20 cellular contexts compared by ENCODE assay signal in genomic region chr9:78320030-78320693, GRCh38. TPM values are rescaled to one million over a fixed set of nuclear protein-coding genes. Genes with fewer than 3 reads are reported as not detected.
A peak's percentile ranks its signal among the peaks of the same experiment; 100 is the strongest.
DNase-seq lines count a peak whose midpoint lies in the region; ATAC-seq, FAIRE-seq and TF ChIP-seq lines count a peak whose summit lies in the region.
"Had no signal": no experiment of that assay in that cellular context is flagged by ENCODE, and none has a peak within 500 bp of the region (broad histone marks: within the 10 kb centered on the region; RNA-seq: fewer than 3 reads in every experiment).

No MANE protein-coding gene starts in this region.

- peaks cover 8% of the 10 kb centered on the region; the same call in 1 of the 2 replicates for H3K23me2 ChIP-seq in H1 (ENCODE audit: low read depth, low read length)

- no TSS peak for BruUV-seq in Calu3 (replicated peaks; lab: Mats Ljungman, UMichigan)
- no TSS peak for BruUV-seq in IMR-90 (replicated peaks; lab: Mats Ljungman, UMichigan)

- no peaks in the 10 kb centered on the region for H3K27me3 ChIP-seq in GM23338 (ENCODE audit: insufficient read depth)
- no peaks in the 10 kb centered on the region for H3K27me3 ChIP-seq in IMR-90 (ENCODE audit: control insufficient read depth, insufficient read depth, low read length)
- H3K27me3 ChIP-seq in H1 (replicated peaks in 1 of 4; ENCODE audit: control insufficient read depth in 3 of 4, extremely low read depth in 1 of 4, insufficient read depth in 3 of 4, low read length in 3 of 4), result no peaks in the 10 kb centered on the region
- H3K27me3 ChIP-seq in adrenal gland, result no peaks in the 10 kb centered on the region

- H4K5ac ChIP-seq in IMR-90 (ENCODE audit: low read depth, low read length), result no peak overlapping the region
- no peak overlapping the region for H4K5ac ChIP-seq in H1 (ENCODE audit: insufficient read length, low read depth, low read length)

- H3K4me3 ChIP-seq in GM23338 (no peak overlapping the region), IMR-90 (ENCODE audit: insufficient read depth, low read depth, low read length) (no peak overlapping the region), H1 (ENCODE audit: extremely low read depth in 1 of 4, insufficient read depth in 2 of 4, low read depth in 3 of 4, low read length in 4 of 4) (no peak overlapping the region), adrenal gland (no peak overlapping the region)
- H3K4me3 ChIP-seq: GM12878 had no signal

- no peak overlapping the region for H2AK9ac ChIP-seq in IMR-90 (replicated peaks; ENCODE audit: low read depth, low read length, poor library complexity)

- H3K4me1 Mint-ChIP-seq in Calu3 (ENCODE audit: low read depth, unreplicated experiment) (no peaks in the 10 kb centered on the region), GM23338 (peaks cover 44% of the 10 kb centered on the region)
- H3K4me1 Mint-ChIP-seq: CD4-positive, alpha-beta memory T cell had no signal

- no peak overlapping the region for H2BK12ac ChIP-seq in H1 (ENCODE audit: low read depth, low read length)

- H3K27ac Mint-ChIP-seq in Calu3 (ENCODE audit: unreplicated experiment) (peak overlapping the region; percentile 53), GM23338 (no peak overlapping the region)
- H3K27ac Mint-ChIP-seq: CD4-positive, alpha-beta memory T cell had no signal

- intact Hi-C loops in Calu3 (cut with micrococcal nuclease; ENCODE audit: unreplicated experiment), result no loop called here
- intact Hi-C loops in IMR-90 (cut with micrococcal nuclease), result no loop called here
- intact Hi-C loops in adrenal gland (cut with DNase I), result no loop called here

- H3K36me3 ChIP-seq in GM23338 (ENCODE audit: insufficient read depth) (peaks cover 68% of the 10 kb centered on the region), IMR-90 (ENCODE audit: control insufficient read depth, insufficient read depth, low read length) (peaks cover 54% of the 10 kb centered on the region), H1 (ENCODE audit: control insufficient read depth in 2 of 4, insufficient read depth in 4 of 4, low read length in 3 of 4) (peaks cover 21 to 100% (median 77%) of the 10 kb centered on the region in 4 experiments), adrenal gland (replicated peaks in 1 of 2) (peaks cover 0 to 15% of the 10 kb centered on the region in 2 donors)

- H3K23ac ChIP-seq in IMR-90 (ENCODE audit: low read depth, low read length) (no peak overlapping the region), H1 (ENCODE audit: insufficient read length) (no peak overlapping the region)

- no peak overlapping the region for H3K4me2 ChIP-seq in GM23338
- H3K4me2 ChIP-seq in IMR-90 (ENCODE audit: low read depth, low read length), result no peak overlapping the region
- H3K4me2 ChIP-seq in H1 (ENCODE audit: insufficient read depth in 1 of 2, low read depth in 2 of 2, low read length in 2 of 2), result no peak overlapping the region

- no peaks in the 10 kb centered on the region for H3K27me3 Mint-ChIP-seq in Calu3 (ENCODE audit: unreplicated experiment)
- peaks cover 40% of the 10 kb centered on the region for H3K27me3 Mint-ChIP-seq in GM23338 (ENCODE audit: insufficient read depth, low read depth, poor library complexity)
- H3K27me3 Mint-ChIP-seq: CD4-positive, alpha-beta memory T cell had no signal

- H3K79me1 ChIP-seq in IMR-90 (ENCODE audit: low read depth in 1 of 2, low read length in 2 of 2) (peaks cover 15 to 42% of the 10 kb centered on the region in 2 experiments; a peak in 3 of 4 replicates), H1 (ENCODE audit: low read depth, low read length) (peaks cover 6% of the 10 kb centered on the region)

- H3K27ac ChIP-seq in GM23338 (ENCODE audit: low read depth) (no peak overlapping the region), IMR-90 (ENCODE audit: insufficient read depth, low read length) (no peak overlapping the region), H1 (ENCODE audit: low read depth, low read length) (no peak overlapping the region), adrenal gland (no peak overlapping the region)

- no peaks in the 10 kb centered on the region for H3K4me1 ChIP-seq in GM23338 (ENCODE audit: insufficient read depth)
- H3K4me1 ChIP-seq in IMR-90 (ENCODE audit: control insufficient read depth, insufficient read depth, low read length), result peaks cover under 1% of the 10 kb centered on the region; the same call in 1 of the 2 replicates
- H3K4me1 ChIP-seq in H1 (replicated peaks in 1 of 4; ENCODE audit: control insufficient read depth in 3 of 4, insufficient read depth in 4 of 4, low read length in 3 of 4), result peaks cover 0 to 2% (median 0%) of the 10 kb centered on the region in 4 experiments; a peak in 2 of 7 replicates
- H3K4me1 ChIP-seq in adrenal gland (replicated peaks in 1 of 2), result peaks cover 1 to 5% of the 10 kb centered on the region in 2 donors
- H3K4me1 ChIP-seq: Caco-2 had no signal

- H3F3A ChIP-seq in GM23338 (replicated peaks; ENCODE audit: low read depth), result peaks cover 45% of the 10 kb centered on the region

- in situ Hi-C loops in IMR-90 (cut with MboI; ENCODE audit: low sequenced_read_pairs), result no loop called here

- WGBS in IMR-90 (ENCODE audit: extremely low coverage in 2 of 2, insufficient read length in 1 of 2), 2 experiments, result 100% methylated on average over 3 of the region's 4 CpGs; no CpG with 5 or more reads in 1 of the 2 experiments
- WGBS in H1 (ENCODE audit: extremely low coverage in 1 of 2, insufficient coverage in 1 of 2, insufficient read length in 1 of 2, insufficient replicate concordance in 2 of 2, low coverage in 1 of 2, low lambda C conversion rate in 2 of 2, missing lambda C conversion rate in 1 of 2), 2 experiments, result 69% methylated on average over 4 of the region's 4 CpGs; no CpG with 5 or more reads in 1 of the 2 experiments
- WGBS in adrenal gland, 4 donors, result 73 to 97% (median 87%) methylated on average over 4 of the region's 4 CpGs

- H3K18ac ChIP-seq in IMR-90 (ENCODE audit: low read depth, low read length) (no peak overlapping the region), H1 (ENCODE audit: extremely low read depth, low read length) (no peak overlapping the region)

- TF ChIP-seq RAD21 in IMR-90 (IDR thresholded peaks at IDR 0.05; ENCODE audit: low read length) (no peak), H1 (IDR thresholded peaks at IDR 0.05 in 1 of 2, conservative IDR thresholded peaks at IDR 0.05 in 1 of 2; ENCODE audit: low read depth in 2 of 2, low read length in 2 of 2) (no peak)

- H3K14ac ChIP-seq in IMR-90 (replicated peaks; ENCODE audit: low read depth, low read length) (no peak overlapping the region), H1 (ENCODE audit: insufficient read length) (no peak overlapping the region)

- H3K9me1 ChIP-seq in IMR-90 (ENCODE audit: insufficient read depth, low read length), result peaks cover 13% of the 10 kb centered on the region

- H2BK15ac ChIP-seq in IMR-90 (ENCODE audit: low read depth, low read length) (no peak overlapping the region), H1 (ENCODE audit: low read length) (no peak overlapping the region)

- H2AK5ac ChIP-seq in IMR-90 (ENCODE audit: low read depth, low read length) (no peak overlapping the region), H1 (ENCODE audit: low read depth, low read length) (no peak overlapping the region)

- H2BK120ac ChIP-seq in IMR-90 (ENCODE audit: low read depth, low read length) (no peak overlapping the region), H1 (replicated peaks; ENCODE audit: low read depth, low read length) (no peak overlapping the region)

- no peak overlapping the region for H3K4ac ChIP-seq in IMR-90 (ENCODE audit: low read depth, low read length)
- no peak overlapping the region for H3K4ac ChIP-seq in H1 (replicated peaks; ENCODE audit: insufficient read length, low read depth, low read length)

- H3K36me3 Mint-ChIP-seq in Calu3 (ENCODE audit: insufficient read depth, unreplicated experiment) (peaks cover 56% of the 10 kb centered on the region), GM23338 (ENCODE audit: low read depth) (peaks cover 98% of the 10 kb centered on the region)

- H3K9me3 Mint-ChIP-seq in Calu3 (ENCODE audit: low read depth, unreplicated experiment) (no peaks in the 10 kb centered on the region), GM23338 (no peaks in the 10 kb centered on the region)
- H3K9me3 Mint-ChIP-seq: CD4-positive, alpha-beta memory T cell had no signal

- no peak overlapping the region for H3K56ac ChIP-seq in IMR-90 (ENCODE audit: extremely low read depth, insufficient read depth, low read length)
- H3K56ac ChIP-seq in H1 (replicated peaks; ENCODE audit: insufficient read length, low read depth, low read length), result no peak overlapping the region

- DNase-seq in Calu3 (no peak), GM23338 (ENCODE audit: low spot score) (no peak), IMR-90 (no peak), H1 (ENCODE audit: low read depth in 1 of 2, low spot score in 2 of 2) (peak in 1 of 2 experiments; percentile 6), inferior parietal cortex (ENCODE audit: extremely low spot score) (no peak), adrenal gland (no peak), NCI-H526 (lab: John Stamatoyannopoulos, UW) (no peak), NCI-H2107 treated with DMSO at 0.1 percent for 48 hours (lab: John Stamatoyannopoulos, UW; ENCODE audit: unreplicated experiment) (no peak)
- DNase-seq: Caco-2; CD4-positive, alpha-beta memory T cell; DMS 273 treated with DMSO at 0.1 percent for 48 hours; DMS79; EL; GDM1; GOT3; H7; HCEC 1CT had no signal

- H2AFZ ChIP-seq in GM23338 (no peak overlapping the region), IMR-90 (replicated peaks; ENCODE audit: low read length, poor library complexity) (no peak overlapping the region), H1 (ENCODE audit: low read length) (no peak overlapping the region)

- FAIRE-seq in H1 (lab: Jason Lieb, UNC), result no peak
- FAIRE-seq: D721Med, GM12878, GM19239 had no signal

- H3K9me2 ChIP-seq in GM23338 (ENCODE audit: insufficient read depth), result no peaks in the 10 kb centered on the region; the same call in 1 of the 2 replicates

- no peak for TF ChIP-seq POLR2A in IMR-90 (IDR thresholded peaks at IDR 0.05; ENCODE audit: low read depth, low read length)
- peak in 1 of 2 experiments; percentile 23; a peak in 2 of 3 replicates for TF ChIP-seq POLR2A in H1 (IDR thresholded peaks at IDR 0.05; ENCODE audit: control extremely low read depth in 1 of 2, low read depth in 2 of 2, low read length in 2 of 2)
- TF ChIP-seq POLR2A in adrenal gland (IDR thresholded peaks at IDR 0.05), result no peak

- dilution Hi-C loops in IMR-90 (cut with HindIII; ENCODE audit: low sequenced_read_pairs, unreplicated experiment), result no loop called here

- H4K20me1 ChIP-seq in GM23338 (replicated peaks; ENCODE audit: insufficient read depth) (peaks cover 77% of the 10 kb centered on the region), IMR-90 (ENCODE audit: insufficient read depth, low read length) (peaks cover 33% of the 10 kb centered on the region), H1 (replicated peaks in 1 of 2; ENCODE audit: control insufficient read depth in 1 of 2, insufficient read depth in 2 of 2, low read length in 2 of 2) (peaks cover 9 to 14% of the 10 kb centered on the region in 2 experiments)

- H3K9ac ChIP-seq in IMR-90 (ENCODE audit: low read depth, low read length), result no peak overlapping the region
- no peak overlapping the region for H3K9ac ChIP-seq in H1 (replicated peaks in 1 of 4; ENCODE audit: extremely low read depth in 1 of 4, low read depth in 3 of 4, low read length in 3 of 4)

- ATAC-seq in GM23338 (no peak), IMR-90 (ENCODE audit: low read depth) (no peak)
- ATAC-seq: GM12878 had no signal

- no peaks in the 10 kb centered on the region for H3K9me3 ChIP-seq in IMR-90 (ENCODE audit: control insufficient read depth, insufficient read depth, low read length)
- H3K9me3 ChIP-seq in H1 (ENCODE audit: insufficient read depth in 2 of 2, low read depth in 1 of 2, low read length in 1 of 2), result no peaks in the 10 kb centered on the region
- no peaks in the 10 kb centered on the region for H3K9me3 ChIP-seq in adrenal gland (replicated peaks in 1 of 3)
- H3K9me3 ChIP-seq: Caco-2 had no signal

- H2BK5ac ChIP-seq in IMR-90 (ENCODE audit: low read depth, low read length, poor library complexity, severe bottlenecking), result peak overlapping the region; percentile 27
- H2BK5ac ChIP-seq in H1 (ENCODE audit: low read depth, low read length), result no peak overlapping the region

- CTCF ChIA-PET in Calu3 (lab: Charles Lee), result no interaction called here
- CTCF ChIA-PET in IMR-90 (lab: Yijun Ruan, JAX), result no interaction called here
- CTCF ChIA-PET in H1 (lab: Charles Lee; ENCODE audit: partially characterized antibody), result no interaction called here

- no peak for TF ChIP-seq EP300 in H1 (IDR thresholded peaks at IDR 0.05; ENCODE audit: borderline replicate concordance in 1 of 2, low read depth in 2 of 2, low read length in 2 of 2)

- H4K8ac ChIP-seq in IMR-90 (ENCODE audit: low read depth in 2 of 2, low read length in 2 of 2), result no peak overlapping the region
- H4K8ac ChIP-seq in H1 (ENCODE audit: extremely low read depth, insufficient read depth, low read length), result no peak overlapping the region

- POLR2A ChIA-PET in IMR-90 (lab: Charles Lee; ENCODE audit: unreplicated experiment) (no interaction called here), H1 (lab: Charles Lee; ENCODE audit: partially characterized antibody) (interaction anchor here (1.2 to 17.1 kb wide), 9 partner anchors 9 to 51 kb away, joined by 3 to 520 read pairs (median 9); partner anchors contain the start of gene PSAT1)

- H4K91ac ChIP-seq in IMR-90 (ENCODE audit: insufficient read depth, low read depth, low read length) (no peak overlapping the region), H1 (replicated peaks; ENCODE audit: insufficient read length, low read length) (no peak overlapping the region)

- H2BK20ac ChIP-seq in IMR-90 (ENCODE audit: low read depth, low read length) (no peak overlapping the region), H1 (ENCODE audit: low read length) (no peak overlapping the region)

- TF ChIP-seq CTCF in Calu3 (IDR thresholded peaks at IDR 0.05; ENCODE audit: unreplicated experiment) (no peak), GM23338 (conservative IDR thresholded peaks at IDR 0.05; ENCODE audit: low read depth in 2 of 2) (no peak), IMR-90 (conservative IDR thresholded peaks at IDR 0.05; ENCODE audit: low read depth, low read length) (no peak), H1 (IDR thresholded peaks at IDR 0.05; ENCODE audit: control extremely low read depth in 1 of 3, insufficient read depth in 1 of 3, low read depth in 1 of 3, low read length in 3 of 3) (no peak), adrenal gland (IDR thresholded peaks at IDR 0.05) (no peak)

- H3K4me3 Mint-ChIP-seq in Calu3 (ENCODE audit: low read depth, unreplicated experiment), result no peak overlapping the region
- H3K4me3 Mint-ChIP-seq in GM23338, result no peak overlapping the region
- H3K4me3 Mint-ChIP-seq: CD4-positive, alpha-beta memory T cell had no signal

- H3K79me2 ChIP-seq in GM23338 (replicated peaks; ENCODE audit: insufficient read depth) (peaks cover 81% of the 10 kb centered on the region), H1 (ENCODE audit: control insufficient read depth in 1 of 2, insufficient read depth in 2 of 2, low read length in 2 of 2) (peaks cover 0 to 47% of the 10 kb centered on the region in 2 experiments; a peak in 2 of 4 replicates)

RNA-seq across cellular contexts. Expression of gene PSAT1, which starts 23.2 kb away (rescaled TPM):
- total RNA-seq in Calu3 (2022) (56.0 and 69.5 TPM in 2 replicates), IMR-90 (2012; rRNA removed) (88.4 and 98.9 TPM in 2 replicates), adrenal gland (100 to 1,000 TPM in 5 of 8 donors, 10 to 100 TPM in 3; 20.5 to 168 (median 102) TPM)
- total RNA-seq in GM23338 (2014; rRNA removed; shearing (Covaris generic)), result 486 and 511 TPM in 2 replicates
- polyA plus RNA-seq in GM23338 (2016; fragmentation: Nextera tagmentation; extraction: Ambion mirVana) (386 and 414 TPM in 2 replicates), IMR-90 (2012; rRNA removed) (52.2 and 77.2 TPM in 2 replicates), H1 (2011; rRNA removed) (204 and 233 TPM in 2 replicates), adrenal gland (10 to 100 TPM; 31.7 to 47.2 (median 45.9) TPM)
- 30.9 and 42.1 TPM in 2 replicates for polyA plus RNA-seq in IMR-90 (2012; cell fraction: cytosol; rRNA removed)
- polyA plus RNA-seq in IMR-90 (2012; cell fraction: nucleus; rRNA removed; ENCODE audit: low replicate concordance), result 15.8 and 49.8 TPM in 2 replicates
- 317 and 341 TPM in 2 replicates for total RNA-seq in H1 (2021; fragmentation: NEBNext Ultra II Directional; extraction: Animal tissue kit (Norgen Biotek cat#: 25700))
- polyA plus RNA-seq in H1 (2011; cell fraction: cytosol; rRNA removed), result 315 TPM
- polyA plus RNA-seq in H1 (2011; cell fraction: nucleus; rRNA removed), result 116 TPM
- 239 to 279 TPM (median 247 TPM) in 4 replicates for polyA plus RNA-seq in H1 (2012, experiment 1 of 2)
- polyA plus RNA-seq in H1 (2012, experiment 2 of 2), result 169 TPM
- 140 TPM for polyA plus RNA-seq in H1 (2013, experiment 1 of 2)
- 141 TPM for polyA plus RNA-seq in H1 (2013, experiment 2 of 2)
- polyA minus RNA-seq in H1 (2011; rRNA and poly(A)+ RNA removed), result 229 and 231 TPM in 2 replicates
- polyA minus RNA-seq in H1 (2011; cell fraction: cytosol; rRNA and poly(A)+ RNA removed), result 138 TPM
- 122 TPM for polyA minus RNA-seq in H1 (2011; cell fraction: nucleus; rRNA and poly(A)+ RNA removed)
